Comparison of ENCODE assay signal across 1 cellular context in genomic region chr1:196732526-196732925, GRCh38.
TF ChIP-seq lines count a peak whose summit lies in the region.

No MANE protein-coding gene starts in this region.

TF ChIP-seq in SK-N-SH, 30 proteins besides CTCF, POLR2A, EP300 and RAD21 (continued from another document):
- TF ChIP-seq TEAD4 (IDR thresholded peaks at IDR 0.05; ENCODE audit: borderline replicate concordance, insufficient read depth) = no peak
- TF ChIP-seq YY1 (IDR thresholded peaks at IDR 0.05; ENCODE audit: low read depth) = no peak
- no peak for TF ChIP-seq RXRA (IDR thresholded peaks at IDR 0.05; ENCODE audit: borderline replicate concordance, low read depth)
TF ChIP-seq in SK-N-SH: peak in this region for 0.
